ENCODE assay signal across 8 cellular contexts in genomic region chr22:41469218-41469851, GRCh38. TPM values are rescaled to one million over a fixed set of nuclear protein-coding genes. Genes with fewer than 3 reads are reported as not detected.
A peak's percentile ranks its signal among the peaks of the same experiment; 100 is the strongest.
DNase-seq lines count a peak whose midpoint lies in the region; ATAC-seq and TF ChIP-seq lines count a peak whose summit lies in the region.

No MANE protein-coding gene starts in this region.

- peaks cover 10% of the 10 kb centered on the region for H3K4me1 ChIP-seq in fibroblast of lung (ENCODE audit: control insufficient read depth, extremely low read depth, insufficient read depth, low read length)

- H3K27ac ChIP-seq in fibroblast of lung (ENCODE audit: insufficient read depth, low read length), result peak overlapping the region; percentile 97

- no peaks in the 10 kb centered on the region for H3K27me3 Mint-ChIP-seq in T-helper 1 cell treated with Interleukin-12 subunit alpha and Interleukin-12 subunit beta and Interleukin-4 antibody, amounts not matched to agents 30 μg/mL and 1 μg/mL, for 36 hours (ENCODE audit: low read depth)

- peaks cover 7% of the 10 kb centered on the region for H3K36me3 ChIP-seq in fibroblast of lung (ENCODE audit: control insufficient read depth, insufficient read depth, low read length)

- H3K79me2 ChIP-seq in fibroblast of lung (ENCODE audit: control insufficient read depth, insufficient read depth, low read length), result peaks cover 67% of the 10 kb centered on the region

- peak overlapping the region; percentile 96 for H3K4me2 ChIP-seq in fibroblast of lung (ENCODE audit: extremely low read depth, insufficient read depth, low read length)

- peak overlapping the region; percentile 87 for H3K4me3 Mint-ChIP-seq in T-helper 1 cell treated with Interleukin-12 subunit alpha and Interleukin-12 subunit beta and Interleukin-4 antibody, amounts not matched to agents 30 μg/mL and 1 μg/mL, for 36 hours

- peak overlapping the region; percentile 48 for H2AFZ ChIP-seq in fibroblast of lung (ENCODE audit: low read length)

- ATAC-seq in HG03064 (IDR thresholded peaks at IDR 0.05; ENCODE audit: low read depth, unreplicated experiment) (peak; percentile 16), omental fat pad (ENCODE audit: low FRiP score) (peak; percentile 17)

- H3K9ac ChIP-seq in fibroblast of lung (ENCODE audit: insufficient read depth, low read length), result peak overlapping the region; percentile 93

- peaks cover 21% of the 10 kb centered on the region for H3K36me3 Mint-ChIP-seq in T-helper 1 cell treated with Interleukin-12 subunit alpha and Interleukin-12 subunit beta and Interleukin-4 antibody, amounts not matched to agents 30 μg/mL and 1 μg/mL, for 36 hours (ENCODE audit: low read depth)

- no peak for TF ChIP-seq CTCF in fibroblast of lung (conservative IDR thresholded peaks at IDR 0.05 in 1 of 2, IDR thresholded peaks at IDR 0.05 in 1 of 2; ENCODE audit: low read depth in 1 of 2, low read length in 2 of 2)
- TF ChIP-seq CTCF in omental fat pad (IDR thresholded peaks at IDR 0.05), result no peak

- peak overlapping the region; percentile 99 for H3K27ac Mint-ChIP-seq in T-helper 1 cell treated with Interleukin-12 subunit alpha and Interleukin-12 subunit beta and Interleukin-4 antibody, amounts not matched to agents 30 μg/mL and 1 μg/mL, for 36 hours

- no peaks in the 10 kb centered on the region for H3K27me3 ChIP-seq in fibroblast of lung (ENCODE audit: control insufficient read depth, insufficient read depth, low read length)

- H3K9me3 ChIP-seq in fibroblast of lung (ENCODE audit: control insufficient read depth, insufficient read depth, low read depth, low read length), result no peaks in the 10 kb centered on the region

- H3K4me1 Mint-ChIP-seq in T-helper 1 cell treated with Interleukin-12 subunit alpha and Interleukin-12 subunit beta and Interleukin-4 antibody, amounts not matched to agents 30 μg/mL and 1 μg/mL, for 36 hours (ENCODE audit: low read depth), result peaks cover 32% of the 10 kb centered on the region

- H3K4me3 ChIP-seq in fibroblast of lung (replicated peaks in 1 of 4; ENCODE audit: control extremely low read depth in 1 of 4, insufficient read depth in 1 of 4, low read depth in 3 of 4, low read length in 4 of 4), result peak overlapping the region; percentile 81 to 98 (median 93)

- DNase-seq in SIG-M5 treated with dmso at 0.1 percent for 504 hours (lab: John Stamatoyannopoulos, UW; ENCODE audit: unreplicated experiment) (peak; percentile 67), SIG-M5 (lab: John Stamatoyannopoulos, UW) (no peak), fibroblast of lung (ENCODE audit: low read depth in 2 of 2) (no peak), omental fat pad (ENCODE audit: low spot score) (no peak), SHP77 treated with DMSO at 0.1 percent for 48 hours (lab: John Stamatoyannopoulos, UW) (no peak), GOT3 (lab: John Stamatoyannopoulos, UW) (no peak)

- H3K9me3 Mint-ChIP-seq in T-helper 1 cell treated with Interleukin-12 subunit alpha and Interleukin-12 subunit beta and Interleukin-4 antibody, amounts not matched to agents 30 μg/mL and 1 μg/mL, for 36 hours, result no peaks in the 10 kb centered on the region

- H4K20me1 ChIP-seq in fibroblast of lung (ENCODE audit: control insufficient read depth, extremely low read depth, insufficient read depth, low read length), result no peaks in the 10 kb centered on the region

RNA-seq across cellular contexts. Expression of gene ACO2, which starts 0.4 kb away (rescaled TPM):
- 60.4 and 80.3 TPM in 2 replicates for total RNA-seq in fibroblast of lung
- polyA plus RNA-seq in fibroblast of lung, result 37.6 and 52.6 TPM in 2 replicates
- 58.1 and 76.0 TPM in 2 replicates for polyA plus RNA-seq in fibroblast of lung (2012)
- polyA minus RNA-seq in fibroblast of lung (ENCODE audit: low replicate concordance), result 145 and 147 TPM in 2 replicates
- 100 to 1,000 TPM; 118 to 151 (median 131) TPM for total RNA-seq in omental fat pad

RNA-seq across cellular contexts. Expression of gene PHF5A, which starts 0.8 kb away (rescaled TPM):
- 63.3 and 64.2 TPM in 2 replicates for total RNA-seq in fibroblast of lung
- polyA plus RNA-seq in fibroblast of lung, result 61.5 and 82.7 TPM in 2 replicates
- polyA plus RNA-seq in fibroblast of lung (2012), result 41.9 and 53.4 TPM in 2 replicates
- polyA minus RNA-seq in fibroblast of lung (ENCODE audit: low replicate concordance), result 16.5 and 18.3 TPM in 2 replicates
- 10 to 100 TPM; 35.2 to 46.8 (median 42.3) TPM for total RNA-seq in omental fat pad

RNA-seq across cellular contexts. Expression of gene TOB2, which starts 22.7 kb away (rescaled TPM):
- 19.5 and 20.6 TPM in 2 replicates for total RNA-seq in fibroblast of lung
- 19.5 and 20.9 TPM in 2 replicates for polyA plus RNA-seq in fibroblast of lung
- 25.6 and 32.7 TPM in 2 replicates for polyA plus RNA-seq in fibroblast of lung (2012)
- polyA minus RNA-seq in fibroblast of lung (ENCODE audit: low replicate concordance), result 71.1 and 71.9 TPM in 2 replicates
- 100 to 1,000 TPM in 1 of 4 donors, 10 to 100 TPM in 3; 59.4 to 111 (median 64.1) TPM for total RNA-seq in omental fat pad
